In the genomic region with DNA sequence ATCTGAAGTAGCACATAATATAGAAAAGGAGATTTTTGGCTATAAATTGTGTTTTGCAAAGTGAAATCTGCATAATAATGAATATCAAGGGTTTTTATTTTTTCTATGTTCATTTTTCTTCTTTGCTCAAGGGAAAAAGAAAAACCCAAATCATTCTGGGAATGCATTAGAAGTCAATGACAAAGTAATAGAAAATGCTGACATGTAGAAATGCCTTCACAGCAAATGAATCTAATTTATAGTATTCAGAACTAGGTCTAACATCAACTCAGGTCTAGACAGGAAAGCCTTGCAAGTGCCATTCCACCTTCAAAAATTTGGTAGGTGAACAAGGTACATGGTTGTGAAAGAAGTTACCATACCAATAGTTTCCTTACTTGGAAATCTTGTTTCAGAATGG, we compare ENCODE assay signal across 33 cellular contexts.
"Had no signal": no experiment of that assay in that cellular context is flagged by ENCODE, and none has a peak within 500 bp of the region (broad histone marks: within the 10 kb centered on the region; RNA-seq: fewer than 3 reads in every experiment).

No MANE protein-coding gene starts in this region.

- H3K27me3 ChIP-seq: adrenal gland, body of pancreas, brain microvascular endothelial cell, breast epithelium had no signal

- H3K4me3 ChIP-seq: adrenal gland, body of pancreas, breast epithelium had no signal

- H3K9me3 ChIP-seq: adrenal gland, body of pancreas, breast epithelium had no signal

- H3K4me1 ChIP-seq: adrenal gland, body of pancreas, breast epithelium had no signal

- FAIRE-seq: astrocyte, TTC549 had no signal

- ATAC-seq: activated CD8-positive, alpha-beta T cell treated with anti-CD3 and anti-CD28 coated beads for 36 hours; activated naive CD4-positive, alpha-beta T cell treated with anti-CD3 and anti-CD28 coated beads, Interleukin-2, amount 50 U/mL, for 72 hours; activated T-cell treated with anti-CD3 and anti-CD28 coated beads, Interleukin-2, amount 50 U/mL, for 4 hours; activated T-cell treated with anti-CD3 and anti-CD28 coated beads, Interleukin-2, amount 50 U/mL, for 72 hours; activated T-helper 17 cell treated with anti-CD3 and anti-CD28 coated beads, Interleukin-2, amount 50 U/mL, for 72 hours; body of pancreas had no signal

- H3K36me3 ChIP-seq: adrenal gland, brain microvascular endothelial cell, breast epithelium had no signal

- H3K27ac ChIP-seq: adrenal gland, body of pancreas, brain microvascular endothelial cell, breast epithelium, VCaP had no signal

- DNase-seq: activated B cell treated with CpG ODN at 0.5 μM for 24 hours; activated CD4-positive, alpha-beta memory T cell treated with anti-CD3 and anti-CD28 coated beads for 36 hours; activated CD4-positive, alpha-beta T cell treated with anti-CD3 and anti-CD28 coated beads for 4 hours; activated CD4-positive, alpha-beta T cell treated with anti-CD3 and anti-CD28 coated beads, Interleukin-2, amount 10 ng/mL, durations not matched to agents 24 days and 14 days; activated CD4-positive, alpha-beta T cell treated with anti-CD3 and anti-CD28 coated beads, Interleukin-2, amount 50 U/mL, for 1 hour; activated CD4-positive, alpha-beta T cell treated with anti-CD3 and anti-CD28 coated beads, Interleukin-2, amount 50 U/mL, for 4 hours; activated CD4-positive, CD25-positive, alpha-beta regulatory T cell treated with anti-CD3 and anti-CD28 coated beads, Interleukin-2, amount 50 U/mL, for 72 hours; activated CD8-positive, alpha-beta memory T cell treated with anti-CD3 and anti-CD28 coated beads, Interleukin-2, amount 50 U/mL, for 4 hours; activated CD8-positive, alpha-beta T cell treated with anti-CD3 and anti-CD28 coated beads for 36 hours; activated effector memory CD4-positive, alpha-beta T cell treated with anti-CD3 and anti-CD28 coated beads, Interleukin-2, amount 50 U/mL, for 16 hours; activated gamma-delta T cell treated with Interleukin-2 at 50 U/mL for 16 hours; activated naive CD4-positive, alpha-beta T cell; activated naive CD4-positive, alpha-beta T cell treated with anti-CD3 and anti-CD28 coated beads for 36 hours; activated naive CD4-positive, alpha-beta T cell treated with anti-CD3 and anti-CD28 coated beads, Interleukin-2, amount 50 U/mL, for 16 hours; activated naive CD8-positive, alpha-beta T cell treated with anti-CD3 and anti-CD28 coated beads for 36 hours; activated T-cell treated with anti-CD3 and anti-CD28 coated beads for 4 hours; activated T-cell treated with anti-CD3 and anti-CD28 coated beads, Interleukin-2, amount 50 U/mL, for 1 hour; activated T-cell treated with anti-CD3 and anti-CD28 coated beads, Interleukin-2, amount 50 U/mL, for 4 hours; activated T-cell treated with anti-CD3 and anti-CD28 coated beads, Interleukin-2, amount 50 U/mL, for 72 hours; adrenal gland; amniotic stem cell; aorta; body of pancreas; brain microvascular endothelial cell; central memory CD4-positive, alpha-beta T cell; T-helper 2 cell; T-helper 9 cell had no signal
